24 cellular contexts compared by ENCODE assay signal in genomic region chr10:60042262-60042661, GRCh38.
A peak's percentile ranks its signal among the peaks of the same experiment; 100 is the strongest.
DNase-seq lines count a peak whose midpoint lies in the region; ATAC-seq and TF ChIP-seq lines count a peak whose summit lies in the region.
"Had no signal": no experiment of that assay in that cellular context is flagged by ENCODE, and none has a peak within 500 bp of the region (broad histone marks: within the 10 kb centered on the region; RNA-seq: fewer than 3 reads in every experiment).

No MANE protein-coding gene starts in this region.

- TF ChIP-seq EP300 in tibial nerve (IDR thresholded peaks at IDR 0.05), result no peak

- H3K36me3 ChIP-seq in mucosa of descending colon (ENCODE audit: low read depth), result no peaks in the 10 kb centered on the region
- H3K36me3 ChIP-seq in Karpas-422 (ENCODE audit: insufficient read depth, low read length), result no peaks in the 10 kb centered on the region
- peaks cover 0 to 6% (median 0%) of the 10 kb centered on the region in 3 donors for H3K36me3 ChIP-seq in tibial nerve
- H3K36me3 ChIP-seq: ascending aorta, SJCRH30, WERI-Rb-1 had no signal

- H3K79me2 ChIP-seq in Karpas-422 (ENCODE audit: low read length), result no peaks in the 10 kb centered on the region

- 49 to 75% methylated on average over 5 of the region's 5 CpGs for WGBS in tibial nerve, 2 donors

- DNase-seq in DMS153 (lab: John Stamatoyannopoulos, UW) (peak; percentile 51), NCI-H1436 (lab: John Stamatoyannopoulos, UW) (peak; percentile 61), NCI-H748 treated with DMSO at 0.1 percent for 48 hours (lab: John Stamatoyannopoulos, UW) (peak; percentile 88), mucosa of descending colon (no peak), Karpas-422 (no peak), GM10266 (ENCODE audit: extremely low spot score) (no peak), tibial nerve (ENCODE audit: low spot score in 2 of 2) (no peak), UCSD-AML1 (lab: John Stamatoyannopoulos, UW; ENCODE audit: unreplicated experiment) (no peak)
- DNase-seq: activated CD4-positive, alpha-beta T cell treated with anti-CD3 and anti-CD28 coated beads, Interleukin-2, amount 10 ng/mL, durations not matched to agents 7 days and 5 days; Caco-2; caudate nucleus; H7; MM.1S; naive B cell; NCI-H2029 treated with DMSO at 0.1 percent for 48 hours; nucleus accumbens; SJCRH30; stimulated activated CD4-positive, alpha-beta T cell treated with anti-CD3 and anti-CD28 coated beads, Interleukin-4, amount 100 ng/mL, for 4 hours; stimulated activated naive CD8-positive, alpha-beta T cell treated with anti-CD3 and anti-CD28 coated beads, Interleukin-15, amount 100 ng/mL, for 72 hours; T-helper 17 cell; WERI-Rb-1 had no signal

- no peaks in the 10 kb centered on the region for H3K9me2 ChIP-seq in Karpas-422 (replicated peaks; ENCODE audit: insufficient read depth, low read length)

- no peak for TF ChIP-seq POLR2A in tibial nerve (IDR thresholded peaks at IDR 0.05)

- no peaks in the 10 kb centered on the region for H4K20me1 ChIP-seq in Karpas-422 (ENCODE audit: insufficient read depth, low read depth, low read length)

- H3K4me2 ChIP-seq in Karpas-422 (ENCODE audit: low read depth, low read length, poor library complexity, severe bottlenecking), result no peak overlapping the region

- H3K27ac ChIP-seq in Karpas-422 (ENCODE audit: low read length) (no peak overlapping the region), tibial nerve (no peak overlapping the region)
- H3K27ac ChIP-seq: SJCRH30, WERI-Rb-1 had no signal

- H3K27me3 ChIP-seq in Karpas-422 (ENCODE audit: low read length), result no peaks in the 10 kb centered on the region
- no peaks in the 10 kb centered on the region for H3K27me3 ChIP-seq in tibial nerve
- H3K27me3 ChIP-seq: ascending aorta, SJCRH30 had no signal

- intact Hi-C loops in mucosa of descending colon (cut with DNase I, micrococcal nuclease), result no loop called here

- H3K4me1 ChIP-seq in mucosa of descending colon (ENCODE audit: low read depth), result peaks cover 26% of the 10 kb centered on the region
- peaks cover 7% of the 10 kb centered on the region for H3K4me1 ChIP-seq in Karpas-422 (ENCODE audit: low read length)
- peaks cover 0 to 38% (median 2%) of the 10 kb centered on the region in 4 donors for H3K4me1 ChIP-seq in tibial nerve
- H3K4me1 ChIP-seq: SJCRH30 had no signal

- H3K9me3 ChIP-seq in mucosa of descending colon (no peaks in the 10 kb centered on the region), Karpas-422 (ENCODE audit: low read length) (no peaks in the 10 kb centered on the region), tibial nerve (no peaks in the 10 kb centered on the region)
- H3K9me3 ChIP-seq: ascending aorta, Caco-2, SJCRH30 had no signal

- no peak overlapping the region for H3K9ac ChIP-seq in Karpas-422 (ENCODE audit: low read length)

- peak; percentile 75 for ATAC-seq in mucosa of descending colon
- ATAC-seq: activated naive CD4-positive, alpha-beta T cell treated with anti-CD3 and anti-CD28 coated beads, Interleukin-2, amount 50 U/mL, for 72 hours; Panc1; stimulated activated naive CD8-positive, alpha-beta T cell treated with anti-CD3 and anti-CD28 coated beads, Interleukin-15, amount 100 ng/mL, for 72 hours; T-helper 17 cell had no signal

- no peak overlapping the region for H3K4me3 ChIP-seq in mucosa of descending colon
- no peak overlapping the region for H3K4me3 ChIP-seq in Karpas-422 (ENCODE audit: low read length)
- H3K4me3 ChIP-seq in tibial nerve, result no peak overlapping the region
- H3K4me3 ChIP-seq: ascending aorta, SJCRH30 had no signal

- TF ChIP-seq CTCF in mucosa of descending colon (IDR thresholded peaks at IDR 0.05), result no peak
- no peak for TF ChIP-seq CTCF in GM10266 (IDR thresholded peaks at IDR 0.05; ENCODE audit: control insufficient read depth, insufficient read depth, low read depth, missing control alignments)
- no peak for TF ChIP-seq CTCF in tibial nerve (IDR thresholded peaks at IDR 0.05)

- H2AFZ ChIP-seq in Karpas-422 (ENCODE audit: low read length), result no peak overlapping the region

Comparison
In these comparisons a context has a peak if more than half of its experiments do, and no peak if none do; other contexts are left out.
1. DNase-seq: peak in DMS153 (single experiment), NCI-H1436 (single experiment) and NCI-H748 treated with DMSO at 0.1 percent for 48 hours (single experiment); none in mucosa of descending colon (0 of 3), Karpas-422 (single experiment), GM10266 (single experiment), tibial nerve (0 of 2) and UCSD-AML1 (single experiment).